Comparison of ENCODE assay signal across 10 cellular contexts in genomic region chrX:109312757-109313156, GRCh38.
"Had no signal": no experiment of that assay in that cellular context is flagged by ENCODE, and none has a peak within 500 bp of the region (broad histone marks: within the 10 kb centered on the region; RNA-seq: fewer than 3 reads in every experiment).

No MANE protein-coding gene starts in this region.

- H3K27me3 ChIP-seq: gastrocnemius medialis, right atrium auricular region had no signal

- H3K36me3 ChIP-seq: gastrocnemius medialis, heart right ventricle, lower lobe of right lung, right atrium auricular region had no signal

- H3K4me3 Mint-ChIP-seq: activated naive CD4-positive, alpha-beta T cell treated with anti-CD3 and anti-CD28 coated beads, Interleukin-2, amount 50 U/mL, for 24 hours; naive B cell; T-helper 1 cell treated with Interleukin-12 subunit alpha and Interleukin-12 subunit beta and Interleukin-4 antibody, amounts not matched to agents 30 μg/mL and 1 μg/mL, for 36 hours had no signal

- H3K9me3 ChIP-seq: gastrocnemius medialis, lower lobe of right lung, right atrium auricular region had no signal

- H3K9me3 Mint-ChIP-seq: activated naive CD4-positive, alpha-beta T cell treated with anti-CD3 and anti-CD28 coated beads, Interleukin-2, amount 50 U/mL, for 24 hours; T-helper 1 cell treated with Interleukin-12 subunit alpha and Interleukin-12 subunit beta and Interleukin-4 antibody, amounts not matched to agents 30 μg/mL and 1 μg/mL, for 36 hours had no signal

- H3K27me3 Mint-ChIP-seq: activated naive CD4-positive, alpha-beta T cell treated with anti-CD3 and anti-CD28 coated beads, Interleukin-2, amount 50 U/mL, for 24 hours; naive B cell had no signal

- H3K36me3 Mint-ChIP-seq: activated naive CD4-positive, alpha-beta T cell treated with anti-CD3 and anti-CD28 coated beads, Interleukin-2, amount 50 U/mL, for 24 hours; naive B cell had no signal

- DNase-seq: gastrocnemius medialis, heart right ventricle, kidney glomerular epithelial cell, lower lobe of right lung, naive B cell, posterior cingulate gyrus had no signal

- H3K27ac Mint-ChIP-seq: activated naive CD4-positive, alpha-beta T cell treated with anti-CD3 and anti-CD28 coated beads, Interleukin-2, amount 50 U/mL, for 24 hours; naive B cell; T-helper 1 cell treated with Interleukin-12 subunit alpha and Interleukin-12 subunit beta and Interleukin-4 antibody, amounts not matched to agents 30 μg/mL and 1 μg/mL, for 36 hours had no signal

- H3K4me1 Mint-ChIP-seq: activated naive CD4-positive, alpha-beta T cell treated with anti-CD3 and anti-CD28 coated beads, Interleukin-2, amount 50 U/mL, for 24 hours; naive B cell had no signal

- H3K4me3 ChIP-seq: gastrocnemius medialis, heart right ventricle, lower lobe of right lung, right atrium auricular region, skin epidermis had no signal

- H3K4me1 ChIP-seq: gastrocnemius medialis, heart right ventricle, lower lobe of right lung, right atrium auricular region had no signal

- H3K27ac ChIP-seq: gastrocnemius medialis, heart right ventricle, lower lobe of right lung, right atrium auricular region, skin epidermis had no signal
